8 cellular contexts compared by ENCODE assay signal in the genomic region with DNA sequence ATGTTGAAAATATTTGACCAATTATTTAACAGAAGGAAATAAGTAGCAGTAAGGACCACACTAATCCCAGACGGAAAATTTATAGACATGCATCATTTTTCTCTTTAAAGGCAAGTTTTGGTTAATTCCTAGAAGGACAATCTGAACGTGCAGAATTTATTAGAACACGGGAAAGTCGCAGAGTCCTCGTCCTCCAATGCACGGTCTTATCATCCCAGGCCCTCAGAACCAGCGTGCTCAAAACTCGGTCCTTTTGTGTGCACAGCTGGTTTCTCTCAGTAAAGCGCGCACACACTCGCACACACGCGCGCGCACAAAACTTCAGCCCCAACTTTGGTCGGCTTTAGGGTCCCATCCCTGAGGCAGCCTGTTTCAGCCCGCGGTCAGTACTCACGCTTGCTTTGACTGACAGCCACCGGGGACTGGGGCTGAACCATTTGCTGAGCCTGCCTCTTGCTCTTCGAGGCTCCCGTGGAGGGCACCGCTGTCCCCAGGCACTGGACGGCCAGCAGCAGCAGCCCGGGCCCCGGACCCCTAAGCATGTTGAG. TPM values are rescaled to one million over a fixed set of nuclear protein-coding genes. Genes with fewer than 3 reads are reported as not detected.
DNase-seq lines count a peak whose midpoint lies in the region; ATAC-seq and TF ChIP-seq lines count a peak whose summit lies in the region.

No MANE protein-coding gene starts in this region.

- DNase-seq in HL-60 (ENCODE audit: low read depth in 1 of 2, low spot score in 1 of 2), result no peak
- no peak for DNase-seq in activated T-helper 2 cell treated with anti-CD3 and anti-CD28 coated beads, Interferon-gamma antibody, Interleukin-2, Interleukin-4, amounts not matched to agents 10 μg/mL and 5 μg/mL and 100 μg/mL, durations not matched to agents 14 hours and 24 hours and 36 hours (ENCODE audit: low spot score)
- DNase-seq in hepatic stellate cell (ENCODE audit: low spot score), result peak; percentile 22
- DNase-seq in skeletal muscle cell (ENCODE audit: low read depth), result no peak
- no peak for DNase-seq in GF-D8 (lab: John Stamatoyannopoulos, UW)
- DNase-seq in HT-29 (ENCODE audit: low spot score), result no peak

- intact Hi-C loops in activated T-helper 2 cell treated with anti-CD3 and anti-CD28 coated beads, Interferon-gamma antibody, Interleukin-2, Interleukin-4, amounts not matched to agents 10 μg/mL and 5 μg/mL and 100 μg/mL, durations not matched to agents 14 hours and 24 hours and 36 hours (cut with micrococcal nuclease), result loop anchor here (5.0 to 10.0 kb wide), 2 partner anchors 121 to 392 kb away; a partner anchor contains a TSS

- H3K27me3 ChIP-seq in BLaER1 treated with 17β-estradiol and CSF1 and Interleukin-3, amounts not matched to agents 10 nM and 100 nM, result peaks cover 15 to 59% (median 54%) of the 10 kb centered on the region in 11 experiments
- H3K27me3 ChIP-seq in HL-60 (ENCODE audit: insufficient read depth, poor library complexity, severe bottlenecking), result peaks cover 50% of the 10 kb centered on the region

- H3K36me3 Mint-ChIP-seq in activated T-helper 2 cell treated with anti-CD3 and anti-CD28 coated beads, Interferon-gamma antibody, Interleukin-2, Interleukin-4, amounts not matched to agents 10 μg/mL and 5 μg/mL and 100 μg/mL, durations not matched to agents 14 hours and 24 hours and 36 hours (ENCODE audit: low read depth), result no peaks in the 10 kb centered on the region

- peak overlapping the region in 9 of 11 experiments; percentile 3 to 91 (median 69); a peak in 13 of 22 replicates for H3K27ac ChIP-seq in BLaER1 treated with 17β-estradiol and CSF1 and Interleukin-3, amounts not matched to agents 10 nM and 100 nM
- no peak overlapping the region for H3K27ac ChIP-seq in HL-60 (replicated peaks)

- peaks cover 77% of the 10 kb centered on the region for H3K27me3 Mint-ChIP-seq in activated T-helper 2 cell treated with anti-CD3 and anti-CD28 coated beads, Interferon-gamma antibody, Interleukin-2, Interleukin-4, amounts not matched to agents 10 μg/mL and 5 μg/mL and 100 μg/mL, durations not matched to agents 14 hours and 24 hours and 36 hours (ENCODE audit: low read depth)

- peak overlapping the region; percentile 68 to 82 (median 72) for H3K4me3 ChIP-seq in BLaER1 treated with 17β-estradiol and CSF1 and Interleukin-3, amounts not matched to agents 10 nM and 100 nM
- H3K4me3 ChIP-seq in HL-60 (replicated peaks; ENCODE audit: insufficient read depth, low read length) (peak overlapping the region; percentile 57), skeletal muscle cell (ENCODE audit: low read depth, low read length) (peak overlapping the region; percentile 58)

- H3K4me2 ChIP-seq in BLaER1 treated with 17β-estradiol and CSF1 and Interleukin-3, amounts not matched to agents 10 nM and 100 nM, result peak overlapping the region; percentile 77 to 94 (median 91)

- H3K27ac Mint-ChIP-seq in activated T-helper 2 cell treated with anti-CD3 and anti-CD28 coated beads, Interferon-gamma antibody, Interleukin-2, Interleukin-4, amounts not matched to agents 10 μg/mL and 5 μg/mL and 100 μg/mL, durations not matched to agents 14 hours and 24 hours and 36 hours, result no peak overlapping the region

- H3K4me1 ChIP-seq in BLaER1 treated with 17β-estradiol and CSF1 and Interleukin-3, amounts not matched to agents 10 nM and 100 nM, result peaks cover 8 to 87% (median 15%) of the 10 kb centered on the region in 10 experiments; a peak in 17 of 20 replicates

- TF ChIP-seq CTCF in HL-60 (IDR thresholded peaks at IDR 0.05; ENCODE audit: insufficient read depth, low read length), result no peak

- peak; percentile 24 for ATAC-seq in GM19397 (IDR thresholded peaks at IDR 0.05; ENCODE audit: unreplicated experiment)

- peaks cover 0 to 33% (median 0%) of the 10 kb centered on the region in 11 experiments; a peak in 2 of 22 replicates for H4K20me1 ChIP-seq in BLaER1 treated with 17β-estradiol and CSF1 and Interleukin-3, amounts not matched to agents 10 nM and 100 nM

- H3K36me3 ChIP-seq in BLaER1 treated with 17β-estradiol and CSF1 and Interleukin-3, amounts not matched to agents 10 nM and 100 nM, result peaks cover 0 to 44% (median 0%) of the 10 kb centered on the region in 11 experiments; a peak in 8 of 22 replicates

- peaks cover 15% of the 10 kb centered on the region for H3K4me1 Mint-ChIP-seq in activated T-helper 2 cell treated with anti-CD3 and anti-CD28 coated beads, Interferon-gamma antibody, Interleukin-2, Interleukin-4, amounts not matched to agents 10 μg/mL and 5 μg/mL and 100 μg/mL, durations not matched to agents 14 hours and 24 hours and 36 hours (ENCODE audit: low read depth)

- peak overlapping the region; percentile 59 to 90 (median 76) for H3K9ac ChIP-seq in BLaER1 treated with 17β-estradiol and CSF1 and Interleukin-3, amounts not matched to agents 10 nM and 100 nM

- H3K9me3 Mint-ChIP-seq in activated T-helper 2 cell treated with anti-CD3 and anti-CD28 coated beads, Interferon-gamma antibody, Interleukin-2, Interleukin-4, amounts not matched to agents 10 μg/mL and 5 μg/mL and 100 μg/mL, durations not matched to agents 14 hours and 24 hours and 36 hours, result no peaks in the 10 kb centered on the region

- peaks cover 0 to 6% (median 0%) of the 10 kb centered on the region in 11 experiments; a peak in 1 of 22 replicates for H3K9me3 ChIP-seq in BLaER1 treated with 17β-estradiol and CSF1 and Interleukin-3, amounts not matched to agents 10 nM and 100 nM (replicated peaks in 1 of 11)

- peak overlapping the region; percentile 72 for H3K4me3 Mint-ChIP-seq in activated T-helper 2 cell treated with anti-CD3 and anti-CD28 coated beads, Interferon-gamma antibody, Interleukin-2, Interleukin-4, amounts not matched to agents 10 μg/mL and 5 μg/mL and 100 μg/mL, durations not matched to agents 14 hours and 24 hours and 36 hours (ENCODE audit: low read depth)

RNA-seq across cellular contexts. Expression of a gene that starts 0.5 kb away (rescaled TPM):
- total RNA-seq in activated T-helper 2 cell treated with anti-CD3 and anti-CD28 coated beads, Interferon-gamma antibody, Interleukin-2, Interleukin-4, amounts not matched to agents 10 μg/mL and 5 μg/mL and 100 μg/mL, durations not matched to agents 14 hours and 24 hours and 36 hours, result 4.5 and 6.3 TPM in 2 replicates
- 0.03 and 0.44 TPM in 2 replicates for total RNA-seq in HT-29 (2014; rRNA removed; shearing (Covaris generic))
